23 cellular contexts compared by ENCODE assay signal in the genomic region with DNA sequence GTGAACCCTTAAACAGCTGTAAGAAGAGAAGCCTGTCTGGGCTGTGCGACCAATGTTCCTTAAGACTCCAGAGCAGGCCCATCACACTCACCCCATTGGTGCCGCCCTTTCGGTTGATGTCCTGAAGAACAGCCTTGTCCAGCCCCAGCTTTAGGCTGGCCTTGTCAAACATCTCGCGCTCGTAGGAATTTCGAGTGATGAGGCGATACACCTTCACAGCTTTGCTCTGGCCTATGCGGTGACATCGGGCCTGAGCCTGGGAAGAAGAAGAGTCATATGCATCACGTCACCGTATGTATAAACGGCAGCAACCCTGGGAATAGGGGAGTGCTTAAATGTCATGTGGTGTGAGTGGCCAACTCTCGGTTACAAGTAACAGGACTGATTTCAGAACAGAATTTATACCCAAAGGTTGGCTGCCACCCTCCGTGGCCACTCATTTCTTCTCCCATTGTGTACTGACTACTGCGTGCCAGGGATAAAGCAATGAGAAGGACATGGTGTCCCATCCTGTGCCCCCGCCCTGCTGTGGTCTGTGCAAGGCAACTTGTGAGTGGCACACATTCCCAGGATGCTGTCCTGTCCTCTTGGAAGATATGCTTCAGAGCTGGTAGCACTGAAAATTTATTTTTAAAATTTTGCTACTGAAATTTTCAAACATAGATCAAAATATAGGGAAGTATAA.
A peak's percentile ranks its signal among the peaks of the same experiment; 100 is the strongest.
DNase-seq lines count a peak whose midpoint lies in the region; ATAC-seq, FAIRE-seq and TF ChIP-seq lines count a peak whose summit lies in the region.
"Had no signal": no experiment of that assay in that cellular context is flagged by ENCODE, and none has a peak within 500 bp of the region (broad histone marks: within the 10 kb centered on the region; RNA-seq: fewer than 3 reads in every experiment).

No MANE protein-coding gene starts in this region.

- FAIRE-seq in HepG2 (lab: Jason Lieb, UNC) (no peak), H1 (lab: Jason Lieb, UNC) (no peak)
- FAIRE-seq: GM12878 had no signal

- H2BK15ac ChIP-seq in H1 (ENCODE audit: low read length) (no peak overlapping the region), neuronal stem cell (ENCODE audit: low read length) (no peak overlapping the region)

- peaks cover 5% of the 10 kb centered on the region; the same call in 1 of the 2 replicates for H3K9me3 ChIP-seq in HepG2 (ENCODE audit: low read length)
- no peaks in the 10 kb centered on the region for H3K9me3 ChIP-seq in right lobe of liver
- peaks cover 10 to 15% of the 10 kb centered on the region in 2 experiments for H3K9me3 ChIP-seq in H1 (ENCODE audit: insufficient read depth in 2 of 2, low read depth in 1 of 2, low read length in 1 of 2)
- H3K9me3 ChIP-seq in neuronal stem cell (replicated peaks in 1 of 2; ENCODE audit: control insufficient read depth in 2 of 2, insufficient read depth in 1 of 2, low read depth in 1 of 2, low read length in 2 of 2), result peaks cover 6 to 14% of the 10 kb centered on the region in 2 donors
- H3K9me3 ChIP-seq: BE2C had no signal

- H3K79me2 ChIP-seq in HepG2 (ENCODE audit: insufficient read depth, low read length), result no peaks in the 10 kb centered on the region
- H3K79me2 ChIP-seq in H1 (ENCODE audit: control insufficient read depth in 1 of 2, insufficient read depth in 2 of 2, low read length in 2 of 2), result no peaks in the 10 kb centered on the region

- H2BK12ac ChIP-seq in H1 (ENCODE audit: low read depth, low read length) (no peak overlapping the region), neuronal stem cell (ENCODE audit: low read length) (no peak overlapping the region)

- no peak for TF ChIP-seq POLR2A in HepG2 (IDR thresholded peaks at IDR 0.05; ENCODE audit: insufficient read depth in 1 of 2, low read depth in 2 of 2, low read length in 2 of 2)
- TF ChIP-seq POLR2A in right lobe of liver (IDR thresholded peaks at IDR 0.05), result no peak
- TF ChIP-seq POLR2A in H1 (IDR thresholded peaks at IDR 0.05; ENCODE audit: control extremely low read depth in 1 of 2, low read depth in 2 of 2, low read length in 2 of 2), result no peak

- 96% methylated on average over 17 of the region's 17 CpGs for WGBS in HepG2 (ENCODE audit: low lambda C conversion rate)
- 97% methylated on average over 16 of the region's 17 CpGs for WGBS in right lobe of liver (ENCODE audit: insufficient coverage, low coverage, low lambda C conversion rate, missing lambda C conversion rate)
- WGBS in H1 (ENCODE audit: extremely low coverage in 1 of 2, insufficient coverage in 1 of 2, insufficient read length in 1 of 2, insufficient replicate concordance in 2 of 2, low coverage in 1 of 2, low lambda C conversion rate in 2 of 2, missing lambda C conversion rate in 1 of 2), 2 experiments, result 90% methylated on average over 17 of the region's 17 CpGs; no CpG with 5 or more reads in 1 of the 2 experiments
- WGBS in neuronal stem cell (ENCODE audit: extremely low coverage in 2 of 2, insufficient read length in 2 of 2, insufficient replicate concordance in 1 of 2), 2 donors, result no CpG with 5 or more reads among the region's 17 CpGs

- H2AFZ ChIP-seq in HepG2 (ENCODE audit: low read length), result no peak overlapping the region
- no peak overlapping the region for H2AFZ ChIP-seq in H1 (ENCODE audit: low read length)
- no peak overlapping the region for H2AFZ ChIP-seq in neuronal stem cell (ENCODE audit: low read length)
- H2AFZ ChIP-seq: GM23338 had no signal

- H2BK20ac ChIP-seq in H1 (ENCODE audit: low read length), result no peak overlapping the region

- H3K4me2 ChIP-seq in HepG2 (ENCODE audit: low read depth, low read length) (no peak overlapping the region), H1 (ENCODE audit: insufficient read depth in 1 of 2, low read depth in 2 of 2, low read length in 2 of 2) (no peak overlapping the region), neuronal stem cell (ENCODE audit: insufficient read depth, low read length, poor library complexity, severe bottlenecking) (no peak overlapping the region)
- H3K4me2 ChIP-seq: GM23338 had no signal

- peak overlapping the region; percentile 57; the same call in 1 of the 2 replicates for H4K8ac ChIP-seq in H1 (ENCODE audit: extremely low read depth, insufficient read depth, low read length)
- H4K8ac ChIP-seq in neuronal stem cell (ENCODE audit: low read depth, low read length), result no peak overlapping the region

- H3K4me1 ChIP-seq in HepG2 (ENCODE audit: insufficient read depth, low read length) (no peaks in the 10 kb centered on the region), right lobe of liver (no peaks in the 10 kb centered on the region), H1 (replicated peaks in 1 of 4; ENCODE audit: control insufficient read depth in 3 of 4, insufficient read depth in 4 of 4, low read length in 3 of 4) (no peaks in the 10 kb centered on the region), neuronal stem cell (ENCODE audit: control insufficient read depth in 2 of 2, insufficient read depth in 1 of 2, low read depth in 1 of 2, low read length in 2 of 2) (no peaks in the 10 kb centered on the region)
- H3K4me1 ChIP-seq: BE2C had no signal

- no peak overlapping the region for H2BK5ac ChIP-seq in H1 (ENCODE audit: low read depth, low read length)
- H2BK5ac ChIP-seq in neuronal stem cell (ENCODE audit: low read length), result no peak overlapping the region

- POLR2A ChIA-PET in HepG2 (lab: Yijun Ruan, JAX) (no interaction called here), H1 (lab: Charles Lee; ENCODE audit: partially characterized antibody) (no interaction called here)

- TF ChIP-seq CTCF in HepG2 (CRISPR knock-in tag; IDR thresholded peaks at IDR 0.05) (no peak), right lobe of liver (IDR thresholded peaks at IDR 0.05) (no peak), H1 (IDR thresholded peaks at IDR 0.05; ENCODE audit: control extremely low read depth in 1 of 3, insufficient read depth in 1 of 3, low read depth in 1 of 3, low read length in 3 of 3) (no peak)

- H3K4me3 ChIP-seq in HepG2 (replicated peaks in 1 of 3; ENCODE audit: insufficient read depth in 1 of 3, low read depth in 2 of 3, low read length in 3 of 3), result no peak overlapping the region
- H3K4me3 ChIP-seq in right lobe of liver, result no peak overlapping the region
- H3K4me3 ChIP-seq in H1 (ENCODE audit: extremely low read depth in 1 of 4, insufficient read depth in 2 of 4, low read depth in 3 of 4, low read length in 4 of 4), result no peak overlapping the region
- H3K4me3 ChIP-seq in neuronal stem cell (ENCODE audit: low read length in 2 of 2), result peak overlapping the region in 1 of 2 donors; percentile 15
- H3K4me3 ChIP-seq: GM12878, GM23338 had no signal

- H3K27ac ChIP-seq in HepG2 (ENCODE audit: extremely low read length, insufficient read depth, low read length), result no peak overlapping the region
- no peak overlapping the region for H3K27ac ChIP-seq in right lobe of liver
- no peak overlapping the region for H3K27ac ChIP-seq in H1 (ENCODE audit: low read depth, low read length)
- no peak overlapping the region for H3K27ac ChIP-seq in neuronal stem cell (replicated peaks; ENCODE audit: low read length)
- H3K27ac ChIP-seq: 22Rv1 had no signal

- H2BK120ac ChIP-seq in H1 (replicated peaks; ENCODE audit: low read depth, low read length), result no peak overlapping the region
- H2BK120ac ChIP-seq in neuronal stem cell (ENCODE audit: low read depth, low read length), result no peak overlapping the region

- intact Hi-C loops in HepG2 (cut with micrococcal nuclease; ENCODE audit: unreplicated experiment), result no loop called here
- intact Hi-C loops in right lobe of liver (cut with DNase I), result no loop called here

- no TSS peak for BruUV-seq in HepG2 (replicated peaks; lab: Mats Ljungman, UMichigan)

- TF ChIP-seq EP300 in HepG2 (IDR thresholded peaks at IDR 0.05; ENCODE audit: low read depth in 2 of 2, low read length in 2 of 2) (no peak), HepG2 (CRISPR knock-in tag; IDR thresholded peaks at IDR 0.05; ENCODE audit: borderline replicate concordance) (no peak), H1 (IDR thresholded peaks at IDR 0.05; ENCODE audit: borderline replicate concordance in 1 of 2, low read depth in 2 of 2, low read length in 2 of 2) (no peak)

- H3K9ac ChIP-seq in HepG2 (ENCODE audit: insufficient read depth, low read depth, low read length) (no peak overlapping the region), H1 (replicated peaks in 1 of 4; ENCODE audit: extremely low read depth in 1 of 4, low read depth in 3 of 4, low read length in 3 of 4) (no peak overlapping the region), neuronal stem cell (ENCODE audit: low read depth, low read length, poor library complexity) (peak overlapping the region; percentile 24)

- no peaks in the 10 kb centered on the region for H3K23me2 ChIP-seq in H1 (ENCODE audit: low read depth, low read length)

- no peak overlapping the region for H4K5ac ChIP-seq in H1 (ENCODE audit: insufficient read length, low read depth, low read length)

- CTCF ChIA-PET in HepG2 (lab: Yijun Ruan, JAX; ENCODE audit: low intra/inter-chr PET ratio, low total read pairs), result no interaction called here
- CTCF ChIA-PET in H1 (lab: Charles Lee; ENCODE audit: partially characterized antibody), result no interaction called here

- ATAC-seq in HepG2 (no peak), right lobe of liver (no peak), GM19035 (IDR thresholded peaks at IDR 0.05; ENCODE audit: unreplicated experiment) (no peak)
- ATAC-seq: GM12878, GM23338, HCT116 had no signal

- no peak for DNase-seq in HepG2 (ENCODE audit: low spot score)
- no peak for DNase-seq in right lobe of liver
- DNase-seq in H1 (ENCODE audit: low read depth in 1 of 2, low spot score in 2 of 2), result no peak
- no peak for DNase-seq in neuronal stem cell (ENCODE audit: low spot score)
- DNase-seq in A172 (ENCODE audit: low spot score), result no peak
- DNase-seq in NCI-H1048 (lab: John Stamatoyannopoulos, UW), result no peak
- no peak for DNase-seq in SKM-1 (lab: John Stamatoyannopoulos, UW; ENCODE audit: unreplicated experiment)
- DNase-seq: BE2C; C1 segment of cervical spinal cord; CD4-positive, CD25-positive, alpha-beta regulatory T cell; CD8-positive, alpha-beta memory T cell; COR-L47; DMS 273 treated with DMSO at 0.1 percent for 48 hours; DMS53; DND-41; EL; H7; HFFc6 had no signal

- no peak overlapping the region for H4K91ac ChIP-seq in H1 (replicated peaks; ENCODE audit: insufficient read length, low read length)
- H4K91ac ChIP-seq in neuronal stem cell (ENCODE audit: low read depth, low read length, poor library complexity), result no peak overlapping the region

- in situ Hi-C loops in HepG2 (cut with HindIII; ENCODE audit: extremely low pct_ligation_motif_present, low pct_unique_long_range_greater_than_20kb), result no loop called here

- no peak overlapping the region for H3K18ac ChIP-seq in H1 (ENCODE audit: extremely low read depth, low read length)
- no peak overlapping the region for H3K18ac ChIP-seq in neuronal stem cell (ENCODE audit: low read length)

- no peaks in the 10 kb centered on the region for H3K79me1 ChIP-seq in H1 (ENCODE audit: low read depth, low read length)
- H3K79me1 ChIP-seq in neuronal stem cell (ENCODE audit: low read depth, low read length), result no peaks in the 10 kb centered on the region

- H3K14ac ChIP-seq in H1 (ENCODE audit: insufficient read length) (no peak overlapping the region), neuronal stem cell (ENCODE audit: low read length) (no peak overlapping the region)

- TF ChIP-seq RAD21 in HepG2 (CRISPR knock-in tag; IDR thresholded peaks at IDR 0.05), result no peak
- TF ChIP-seq RAD21 in H1 (IDR thresholded peaks at IDR 0.05 in 1 of 2, conservative IDR thresholded peaks at IDR 0.05 in 1 of 2; ENCODE audit: low read depth in 2 of 2, low read length in 2 of 2), result no peak

- H3K27me3 ChIP-seq in HepG2 (ENCODE audit: control insufficient read depth in 1 of 2, insufficient read depth in 2 of 2, low read length in 2 of 2), result no peaks in the 10 kb centered on the region
- H3K27me3 ChIP-seq in right lobe of liver, result no peaks in the 10 kb centered on the region
- no peaks in the 10 kb centered on the region for H3K27me3 ChIP-seq in H1 (replicated peaks in 1 of 4; ENCODE audit: control insufficient read depth in 3 of 4, extremely low read depth in 1 of 4, insufficient read depth in 3 of 4, low read length in 3 of 4)
- no peaks in the 10 kb centered on the region for H3K27me3 ChIP-seq in neuronal stem cell (ENCODE audit: control insufficient read depth in 3 of 3, insufficient read depth in 3 of 3, low read depth in 1 of 3, low read length in 3 of 3)
- H3K27me3 ChIP-seq: BE2C had no signal

- H2AK5ac ChIP-seq in H1 (ENCODE audit: low read depth, low read length), result no peak overlapping the region
- no peak overlapping the region for H2AK5ac ChIP-seq in neuronal stem cell (ENCODE audit: low read depth, low read length)

- no peak overlapping the region for H3K56ac ChIP-seq in H1 (replicated peaks; ENCODE audit: insufficient read length, low read depth, low read length)

- H3K36me3 ChIP-seq in HepG2 (replicated peaks in 1 of 2; ENCODE audit: control insufficient read depth in 1 of 2, insufficient read depth in 2 of 2, low read length in 2 of 2) (peaks cover 34 to 62% of the 10 kb centered on the region in 2 experiments), right lobe of liver (peaks cover 0 to 35% (median 19%) of the 10 kb centered on the region in 4 donors), H1 (ENCODE audit: control insufficient read depth in 2 of 4, insufficient read depth in 4 of 4, low read length in 3 of 4) (peaks cover 11 to 63% (median 54%) of the 10 kb centered on the region in 4 experiments), neuronal stem cell (replicated peaks in 1 of 2; ENCODE audit: control insufficient read depth in 2 of 2, insufficient read depth in 2 of 2, low read length in 2 of 2) (peaks cover 39 to 84% of the 10 kb centered on the region in 2 donors)

- H3K4ac ChIP-seq in H1 (replicated peaks; ENCODE audit: insufficient read length, low read depth, low read length), result no peak overlapping the region
- H3K4ac ChIP-seq in neuronal stem cell (ENCODE audit: low read length), result no peak overlapping the region

- no peak overlapping the region for H3K23ac ChIP-seq in H1 (ENCODE audit: insufficient read length)
- H3K23ac ChIP-seq in neuronal stem cell (ENCODE audit: low read depth, low read length, poor library complexity), result peak overlapping the region; percentile 34

- no peaks in the 10 kb centered on the region for H4K20me1 ChIP-seq in HepG2 (ENCODE audit: insufficient read depth, low read length)
- no peaks in the 10 kb centered on the region for H4K20me1 ChIP-seq in H1 (replicated peaks in 1 of 2; ENCODE audit: control insufficient read depth in 1 of 2, insufficient read depth in 2 of 2, low read length in 2 of 2)
